ENCODE assay signal across 16 cellular contexts in the genomic region with DNA sequence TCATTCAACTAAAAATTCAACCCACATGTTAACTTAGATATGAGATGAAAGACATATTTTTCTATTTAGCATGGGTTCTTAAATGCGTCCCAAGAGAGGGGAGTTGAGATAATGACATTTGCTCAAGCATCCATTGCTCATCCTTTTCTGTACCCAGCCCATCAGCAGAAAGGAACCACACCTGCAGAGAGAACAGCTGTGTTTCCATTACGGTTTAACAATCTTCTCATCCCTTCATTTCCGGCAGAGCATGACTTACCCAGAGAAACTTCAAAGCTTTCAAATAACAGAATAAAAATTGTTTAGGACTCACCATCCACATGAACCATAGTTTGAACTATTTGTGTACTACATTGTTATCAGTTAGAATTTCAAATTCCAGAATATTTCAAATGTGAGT.
A peak's percentile ranks its signal among the peaks of the same experiment; 100 is the strongest.
DNase-seq lines count a peak whose midpoint lies in the region; TF ChIP-seq lines count a peak whose summit lies in the region.
"Had no signal": no experiment of that assay in that cellular context is flagged by ENCODE, and none has a peak within 500 bp of the region (broad histone marks: within the 10 kb centered on the region; RNA-seq: fewer than 3 reads in every experiment).

No MANE protein-coding gene starts in this region.

- H3K4me3 ChIP-seq in BLaER1 treated with 17β-estradiol and CSF1 and Interleukin-3, amounts not matched to agents 10 nM and 100 nM = peak overlapping the region in 1 of 10 experiments; percentile 9; a peak in 1 of 20 replicates
- H3K4me3 ChIP-seq in OCI-LY1 (ENCODE audit: low read depth, low read length, poor library complexity, severe bottlenecking) = no peak overlapping the region
- H3K4me3 ChIP-seq: GM23248 had no signal

- peaks cover 6 to 91% (median 43%) of the 10 kb centered on the region in 11 experiments; a peak in 18 of 22 replicates for H3K9me3 ChIP-seq in BLaER1 treated with 17β-estradiol and CSF1 and Interleukin-3, amounts not matched to agents 10 nM and 100 nM (replicated peaks in 1 of 11)
- no peaks in the 10 kb centered on the region for H3K9me3 ChIP-seq in OCI-LY1 (ENCODE audit: low read length)
- H3K9me3 ChIP-seq: BE2C, Caco-2 had no signal

- H3K4me1 ChIP-seq in BLaER1 treated with 17β-estradiol and CSF1 and Interleukin-3, amounts not matched to agents 10 nM and 100 nM = peaks cover 0 to 38% (median 16%) of the 10 kb centered on the region in 10 experiments; a peak in 14 of 20 replicates
- H3K4me1 ChIP-seq in OCI-LY1 (ENCODE audit: insufficient read depth, low read length, severe bottlenecking) = peaks cover 31% of the 10 kb centered on the region
- H3K4me1 ChIP-seq: BE2C had no signal

- no peak overlapping the region for H3K4me3 Mint-ChIP-seq in activated naive CD8-positive, alpha-beta T cell treated with anti-CD3 and anti-CD28 coated beads for 36 hours
- H3K4me3 Mint-ChIP-seq: CD4-positive, CD25-positive, alpha-beta regulatory T cell; CD8-positive, alpha-beta T cell; H9 had no signal

- H2AFZ ChIP-seq in OCI-LY1 (ENCODE audit: low read length) = no peak overlapping the region
- H2AFZ ChIP-seq: GM23248 had no signal

- DNase-seq in activated naive CD8-positive, alpha-beta T cell treated with anti-CD3 and anti-CD28 coated beads for 36 hours = no peak
- DNase-seq in H4 (ENCODE audit: low spot score) = no peak
- no peak for DNase-seq in putamen (ENCODE audit: low spot score)
- DNase-seq: AML-193; BE2C; Caco-2; CD4-positive, CD25-positive, alpha-beta regulatory T cell; CD8-positive, alpha-beta T cell; DMS153; DND-41; GM23248; H9 had no signal

- H3K36me3 Mint-ChIP-seq in activated naive CD8-positive, alpha-beta T cell treated with anti-CD3 and anti-CD28 coated beads for 36 hours = peaks cover 7% of the 10 kb centered on the region
- H3K36me3 Mint-ChIP-seq: CD4-positive, CD25-positive, alpha-beta regulatory T cell; CD8-positive, alpha-beta T cell had no signal

- no peak overlapping the region for H3K9ac ChIP-seq in BLaER1 treated with 17β-estradiol and CSF1 and Interleukin-3, amounts not matched to agents 10 nM and 100 nM
- no peak overlapping the region; the same call in 1 of the 2 replicates for H3K9ac ChIP-seq in OCI-LY1 (ENCODE audit: low read length)
- H3K9ac ChIP-seq: GM23248 had no signal

- no peaks in the 10 kb centered on the region for H4K20me1 ChIP-seq in BLaER1 treated with 17β-estradiol and CSF1 and Interleukin-3, amounts not matched to agents 10 nM and 100 nM
- no peaks in the 10 kb centered on the region for H4K20me1 ChIP-seq in OCI-LY1 (ENCODE audit: insufficient read depth, low read length)

- no peaks in the 10 kb centered on the region for H3K27me3 ChIP-seq in BLaER1 treated with 17β-estradiol and CSF1 and Interleukin-3, amounts not matched to agents 10 nM and 100 nM
- H3K27me3 ChIP-seq in OCI-LY1 (ENCODE audit: insufficient read depth, low read length) = no peaks in the 10 kb centered on the region
- H3K27me3 ChIP-seq: BE2C had no signal

- H3K9me3 Mint-ChIP-seq in activated naive CD8-positive, alpha-beta T cell treated with anti-CD3 and anti-CD28 coated beads for 36 hours = peaks cover 7% of the 10 kb centered on the region

- peak overlapping the region in 1 of 11 experiments; percentile 33; a peak in 1 of 22 replicates for H3K27ac ChIP-seq in BLaER1 treated with 17β-estradiol and CSF1 and Interleukin-3, amounts not matched to agents 10 nM and 100 nM
- H3K27ac ChIP-seq in OCI-LY1 (ENCODE audit: low read depth, low read length, poor library complexity, severe bottlenecking) (peak overlapping the region; percentile 90), VCaP (peak overlapping the region; percentile 90; the same call in 1 of the 2 replicates)
- H3K27ac ChIP-seq: C4-2B, GM23248 had no signal

- peak overlapping the region in 8 of 11 experiments; percentile 23 to 69 (median 50); a peak in 15 of 22 replicates for H3K4me2 ChIP-seq in BLaER1 treated with 17β-estradiol and CSF1 and Interleukin-3, amounts not matched to agents 10 nM and 100 nM
- H3K4me2 ChIP-seq in OCI-LY1 (ENCODE audit: low read length) = peak overlapping the region; percentile 31; the same call in 1 of the 2 replicates

- H3K27me3 Mint-ChIP-seq in activated naive CD8-positive, alpha-beta T cell treated with anti-CD3 and anti-CD28 coated beads for 36 hours = no peaks in the 10 kb centered on the region

- TF ChIP-seq CTCF in OCI-LY1 (IDR thresholded peaks at IDR 0.05; ENCODE audit: low read length) (no peak), VCaP (conservative IDR thresholded peaks at IDR 0.05) (no peak)

- H3K4me1 Mint-ChIP-seq in activated naive CD8-positive, alpha-beta T cell treated with anti-CD3 and anti-CD28 coated beads for 36 hours = no peaks in the 10 kb centered on the region
- H3K4me1 Mint-ChIP-seq: CD4-positive, CD25-positive, alpha-beta regulatory T cell; H9 had no signal

- no peaks in the 10 kb centered on the region for H3K79me2 ChIP-seq in OCI-LY1 (ENCODE audit: insufficient read depth, low read length)

- no peaks in the 10 kb centered on the region for H3F3A ChIP-seq in OCI-LY1 (ENCODE audit: insufficient read depth, low read length)

- H3K27ac Mint-ChIP-seq in activated naive CD8-positive, alpha-beta T cell treated with anti-CD3 and anti-CD28 coated beads for 36 hours = no peak overlapping the region
- H3K27ac Mint-ChIP-seq: CD4-positive, CD25-positive, alpha-beta regulatory T cell; CD8-positive, alpha-beta T cell; H9 had no signal

- no peaks in the 10 kb centered on the region for H3K36me3 ChIP-seq in BLaER1 treated with 17β-estradiol and CSF1 and Interleukin-3, amounts not matched to agents 10 nM and 100 nM
- no peaks in the 10 kb centered on the region for H3K36me3 ChIP-seq in OCI-LY1 (ENCODE audit: insufficient read depth, low read length)
- H3K36me3 ChIP-seq: BE2C had no signal

- H3K9me2 ChIP-seq in OCI-LY1 (ENCODE audit: low read depth, low read length) = no peaks in the 10 kb centered on the region
